7 cellular contexts compared by ENCODE assay signal in genomic region chr3:143120716-143121239, GRCh38. TPM values are rescaled to one million over a fixed set of nuclear protein-coding genes. Genes with fewer than 3 reads are reported as not detected.
DNase-seq lines count a peak whose midpoint lies in the region; ATAC-seq and TF ChIP-seq lines count a peak whose summit lies in the region.

No MANE protein-coding gene starts in this region.

- no peak for TF ChIP-seq CTCF in Peyer's patch (IDR thresholded peaks at IDR 0.05)

- DNase-seq in Peyer's patch, result peak; percentile 49 to 64 (median 53)
- DNase-seq in amniotic stem cell (lab: John Stamatoyannopoulos, UW), result peak; percentile 5
- peak; percentile 73 for DNase-seq in islet precursor cell
- DNase-seq in stimulated activated CD4-positive, alpha-beta T cell treated with anti-CD3 and anti-CD28 coated beads, Interleukin-4, amount 100 ng/mL, for 24 hours, result peak; percentile 46
- DNase-seq in A172 (ENCODE audit: low spot score), result no peak

- H3K27me3 ChIP-seq in Peyer's patch, result no peaks in the 10 kb centered on the region

- H3K4me1 ChIP-seq in Peyer's patch, result peaks cover 0 to 21% (median 4%) of the 10 kb centered on the region in 4 donors

- peak overlapping the region in 3 of 4 donors; percentile 80 to 89 (median 85) for H3K27ac ChIP-seq in Peyer's patch

- H3K9me3 ChIP-seq in Peyer's patch, result no peaks in the 10 kb centered on the region

- no peak for TF ChIP-seq POLR2A in Peyer's patch (IDR thresholded peaks at IDR 0.05)

- ATAC-seq in GM18498 (IDR thresholded peaks at IDR 0.05; ENCODE audit: unreplicated experiment), result peak; percentile 40
- ATAC-seq in HG02588 (IDR thresholded peaks at IDR 0.05; ENCODE audit: unreplicated experiment), result peak; percentile 29

- peak overlapping the region; percentile 64 to 84 (median 76) for H3K4me3 ChIP-seq in Peyer's patch

- H3K36me3 ChIP-seq in Peyer's patch, result no peaks in the 10 kb centered on the region

RNA-seq across cellular contexts. Expression of gene CHST2, which starts 1.2 kb away (rescaled TPM):
- total RNA-seq in Peyer's patch, result 10 to 100 TPM in 1 of 4 donors, 1 to 10 TPM in 3; 2.8 to 20.6 (median 7.9) TPM
- total RNA-seq in A172 (2014; rRNA removed; shearing (Covaris generic)), result 2.7 and 5.6 TPM in 2 replicates
